8 cellular contexts compared by ENCODE assay signal in the genomic region with DNA sequence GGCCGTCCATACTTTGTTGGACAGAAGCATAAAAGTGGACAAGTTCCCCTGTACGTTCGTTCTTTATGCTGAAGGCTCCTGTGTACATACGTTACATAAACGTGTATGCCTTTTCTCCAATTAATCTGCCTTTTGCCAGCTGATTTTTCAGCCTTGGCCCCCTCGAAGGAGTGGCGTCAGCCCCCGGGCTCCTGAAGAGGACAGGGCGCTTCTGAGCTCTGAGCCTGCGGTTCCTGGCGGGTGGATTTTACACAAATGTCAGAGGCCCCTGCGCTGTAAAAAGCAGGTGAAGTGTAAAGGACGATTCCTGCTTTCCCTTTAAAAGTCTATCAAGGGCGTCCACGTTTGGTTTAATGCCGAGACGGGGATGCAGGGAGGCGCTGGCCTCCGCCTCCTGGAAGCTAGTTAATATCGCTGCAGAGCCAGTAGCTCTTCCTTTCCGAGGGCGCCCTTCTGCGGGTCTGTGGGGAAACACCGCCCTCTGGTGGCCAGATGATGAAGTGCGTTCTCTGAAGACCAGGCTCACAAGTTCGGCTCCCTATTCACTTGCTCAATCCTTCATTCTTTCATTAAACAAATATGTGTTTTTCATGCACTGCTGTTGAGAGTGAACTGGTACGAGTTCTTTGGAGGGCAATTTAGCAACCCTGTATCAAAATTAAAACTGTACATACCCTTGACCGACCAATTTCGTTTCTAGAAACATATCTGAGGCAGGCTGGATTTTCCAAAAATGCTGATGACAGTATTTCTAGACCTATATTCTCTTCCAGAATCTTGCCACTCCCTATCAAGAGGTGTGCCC.
A peak's percentile ranks its signal among the peaks of the same experiment; 100 is the strongest.
DNase-seq lines count a peak whose midpoint lies in the region; ATAC-seq and FAIRE-seq lines count a peak whose summit lies in the region.

No MANE protein-coding gene starts in this region.

- in situ Hi-C loops in G401 (cut with HindIII; ENCODE audit: low sequenced_read_pairs), result no loop called here

- DNase-seq in G401 (ENCODE audit: low spot score) (peak; percentile 91), HK-2 (ENCODE audit: unreplicated experiment) (peak; percentile 78), NK-92 (lab: John Stamatoyannopoulos, UW; ENCODE audit: unreplicated experiment) (peak; percentile 2), midbrain (lab: John Stamatoyannopoulos, UW) (peak; percentile 88)
- peak; percentile 94 for DNase-seq in activated CD8-positive, alpha-beta memory T cell treated with anti-CD3 and anti-CD28 coated beads for 24 hours
- DNase-seq in stimulated activated CD8-positive, alpha-beta memory T cell treated with anti-CD3 and anti-CD28 coated beads, Interleukin-2, amount 100 ng/mL, for 48 hours (ENCODE audit: low read depth in 2 of 2), result peak; percentile 48 to 67

- FAIRE-seq in endometrium (lab: Jason Lieb, UNC), result peak; percentile 65

- ATAC-seq in HG03457 (IDR thresholded peaks at IDR 0.05; ENCODE audit: unreplicated experiment), result no peak

Comparison
In these comparisons a context has a peak if more than half of its experiments do, and no peak if none do; other contexts are left out.
1. DNase-seq: peak in every context shown above with its lines; median percentile 94 in activated CD8-positive, alpha-beta memory T cell treated with anti-CD3 and anti-CD28 coated beads for 24 hours; 91 in G401; 88 in midbrain; 78 in HK-2; 58 in stimulated activated CD8-positive, alpha-beta memory T cell treated with anti-CD3 and anti-CD28 coated beads, Interleukin-2, amount 100 ng/mL, for 48 hours; 2 in NK-92.